In the genomic region with DNA sequence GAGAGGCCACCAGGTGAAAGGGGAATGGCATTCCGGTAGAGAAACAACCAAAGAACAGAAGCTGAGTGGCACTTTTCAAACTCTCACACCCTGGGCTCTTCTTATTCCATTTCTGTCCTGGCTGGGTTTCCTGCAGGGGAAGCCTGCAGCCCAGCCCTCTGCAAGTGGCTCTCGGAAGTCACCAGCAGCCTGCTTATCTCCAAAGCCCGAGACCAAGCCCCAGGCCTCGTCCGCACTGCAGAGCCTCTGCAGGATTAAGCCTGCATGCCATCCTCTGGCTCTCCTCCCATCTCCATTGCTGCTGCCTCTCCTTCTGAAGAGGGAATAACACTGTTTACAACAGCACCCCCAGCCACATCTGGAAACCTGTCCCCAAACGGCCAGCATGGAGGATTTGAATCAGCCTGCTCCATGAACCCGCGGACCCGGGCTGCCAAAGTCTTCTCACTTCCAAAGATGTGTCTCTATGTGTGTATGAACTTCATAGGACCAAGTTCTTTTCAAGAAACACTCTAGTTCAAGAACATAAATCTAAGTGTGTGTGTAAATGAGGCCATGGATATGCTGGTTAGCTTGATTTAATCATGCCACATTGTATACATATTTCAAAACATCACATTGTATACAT, we compare ENCODE assay signal across 1 cellular context.
TF ChIP-seq lines count a peak whose summit lies in the region.

No MANE protein-coding gene starts in this region.

TF ChIP-seq in WTC11, 78 proteins besides CTCF, POLR2A, EP300 and RAD21 (continued from another document):
- TF ChIP-seq, protein P1, sequence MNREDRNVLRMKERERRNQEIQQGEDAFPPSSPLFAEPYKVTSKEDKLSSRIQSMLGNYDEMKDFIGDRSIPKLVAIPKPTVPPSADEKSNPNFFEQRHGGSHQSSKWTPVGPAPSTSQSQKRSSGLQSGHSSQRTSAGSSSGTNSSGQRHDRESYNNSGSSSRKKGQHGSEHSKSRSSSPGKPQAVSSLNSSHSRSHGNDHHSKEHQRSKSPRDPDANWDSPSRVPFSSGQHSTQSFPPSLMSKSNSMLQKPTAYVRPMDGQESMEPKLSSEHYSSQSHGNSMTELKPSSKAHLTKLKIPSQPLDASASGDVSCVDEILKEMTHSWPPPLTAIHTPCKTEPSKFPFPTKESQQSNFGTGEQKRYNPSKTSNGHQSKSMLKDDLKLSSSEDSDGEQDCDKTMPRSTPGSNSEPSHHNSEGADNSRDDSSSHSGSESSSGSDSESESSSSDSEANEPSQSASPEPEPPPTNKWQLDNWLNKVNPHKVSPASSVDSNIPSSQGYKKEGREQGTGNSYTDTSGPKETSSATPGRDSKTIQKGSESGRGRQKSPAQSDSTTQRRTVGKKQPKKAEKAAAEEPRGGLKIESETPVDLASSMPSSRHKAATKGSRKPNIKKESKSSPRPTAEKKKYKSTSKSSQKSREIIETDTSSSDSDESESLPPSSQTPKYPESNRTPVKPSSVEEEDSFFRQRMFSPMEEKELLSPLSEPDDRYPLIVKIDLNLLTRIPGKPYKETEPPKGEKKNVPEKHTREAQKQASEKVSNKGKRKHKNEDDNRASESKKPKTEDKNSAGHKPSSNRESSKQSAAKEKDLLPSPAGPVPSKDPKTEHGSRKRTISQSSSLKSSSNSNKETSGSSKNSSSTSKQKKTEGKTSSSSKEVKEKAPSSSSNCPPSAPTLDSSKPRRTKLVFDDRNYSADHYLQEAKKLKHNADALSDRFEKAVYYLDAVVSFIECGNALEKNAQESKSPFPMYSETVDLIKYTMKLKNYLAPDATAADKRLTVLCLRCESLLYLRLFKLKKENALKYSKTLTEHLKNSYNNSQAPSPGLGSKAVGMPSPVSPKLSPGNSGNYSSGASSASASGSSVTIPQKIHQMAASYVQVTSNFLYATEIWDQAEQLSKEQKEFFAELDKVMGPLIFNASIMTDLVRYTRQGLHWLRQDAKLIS (CRISPR knock-in tag; IDR thresholded peaks at IDR 0.05; ENCODE audit: borderline replicate concordance), result no peak
- TF ChIP-seq, protein P2, sequence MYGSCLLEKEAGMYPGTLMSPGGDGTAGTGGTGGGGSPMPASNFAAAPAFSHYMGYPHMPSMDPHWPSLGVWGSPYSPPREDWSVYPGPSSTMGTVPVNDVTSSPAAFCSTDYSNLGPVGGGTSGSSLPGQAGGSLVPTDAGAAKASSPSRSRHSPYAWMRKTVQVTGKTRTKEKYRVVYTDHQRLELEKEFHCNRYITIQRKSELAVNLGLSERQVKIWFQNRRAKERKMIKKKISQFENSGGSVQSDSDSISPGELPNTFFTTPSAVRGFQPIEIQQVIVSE (CRISPR knock-in tag; IDR thresholded peaks at IDR 0.05; ENCODE audit: borderline replicate concordance), result no peak
- TF ChIP-seq ZNF138 (CRISPR knock-in tag; conservative IDR thresholded peaks at IDR 0.05), result no peak
